Comparison of ENCODE assay signal across 8 cellular contexts in genomic region chr15:85581495-85581894, GRCh38.
DNase-seq lines count a peak whose midpoint lies in the region; ATAC-seq and TF ChIP-seq lines count a peak whose summit lies in the region.

No MANE protein-coding gene starts in this region.

- peak overlapping the region; percentile 83 for H3K27ac ChIP-seq in DND-41 (ENCODE audit: low read length)
- peak overlapping the region; percentile 64 for H3K27ac ChIP-seq in parathyroid adenoma
- no peak overlapping the region for H3K27ac ChIP-seq in neuronal stem cell (replicated peaks; ENCODE audit: low read length)

- H3K4me2 ChIP-seq in DND-41 (ENCODE audit: insufficient read depth, low read length) (peak overlapping the region; percentile 61), parathyroid adenoma (ENCODE audit: low read length) (no peak overlapping the region), neuronal stem cell (ENCODE audit: insufficient read depth, low read length, poor library complexity, severe bottlenecking) (no peak overlapping the region)

- no peak overlapping the region for H2BK120ac ChIP-seq in neuronal stem cell (ENCODE audit: low read depth, low read length)

- ATAC-seq in DND-41 (ENCODE audit: insufficient read depth, low read depth) = no peak
- ATAC-seq in esophagus mucosa = peak; percentile 11
- ATAC-seq in HG02840 (IDR thresholded peaks at IDR 0.05; ENCODE audit: low FRiP score, unreplicated experiment) = no peak
- no peak for ATAC-seq in HG03135 (IDR thresholded peaks at IDR 0.05; ENCODE audit: unreplicated experiment)

- H3K14ac ChIP-seq in neuronal stem cell (ENCODE audit: low read length) = no peak overlapping the region

- DNase-seq in DND-41 = peak; percentile 13
- peak; percentile 41 for DNase-seq in activated CD4-positive, alpha-beta T cell treated with anti-CD3 and anti-CD28 coated beads, Interleukin-2, amount 50 U/mL, for 1 hour
- DNase-seq in progenitor cell of endocrine pancreas (ENCODE audit: low spot score, unreplicated experiment) = no peak
- DNase-seq in neuronal stem cell (ENCODE audit: low spot score) = no peak

- no peaks in the 10 kb centered on the region for H3K79me2 ChIP-seq in DND-41 (ENCODE audit: insufficient read depth, low read length)
- no peaks in the 10 kb centered on the region for H3K79me2 ChIP-seq in parathyroid adenoma

- H3K4ac ChIP-seq in neuronal stem cell (ENCODE audit: low read length) = no peak overlapping the region

- no peaks in the 10 kb centered on the region for H3K79me1 ChIP-seq in neuronal stem cell (ENCODE audit: low read depth, low read length)

- no peaks in the 10 kb centered on the region for H3K27me3 ChIP-seq in DND-41 (ENCODE audit: insufficient read depth, low read length, poor library complexity)
- no peaks in the 10 kb centered on the region for H3K27me3 ChIP-seq in parathyroid adenoma (ENCODE audit: control insufficient read depth, insufficient read depth, low read length)
- no peaks in the 10 kb centered on the region for H3K27me3 ChIP-seq in neuronal stem cell (ENCODE audit: control insufficient read depth in 3 of 3, insufficient read depth in 3 of 3, low read depth in 1 of 3, low read length in 3 of 3)

- H3K36me3 ChIP-seq in DND-41 (ENCODE audit: insufficient read depth, low read length) (peaks cover 37% of the 10 kb centered on the region), parathyroid adenoma (ENCODE audit: control insufficient read depth, insufficient read depth, low read length) (no peaks in the 10 kb centered on the region), neuronal stem cell (replicated peaks in 1 of 2; ENCODE audit: control insufficient read depth in 2 of 2, insufficient read depth in 2 of 2, low read length in 2 of 2) (peaks cover 29 to 63% of the 10 kb centered on the region in 2 donors)

- no peak overlapping the region for H3K4me3 Mint-ChIP-seq in progenitor cell of endocrine pancreas (ENCODE audit: low read depth)

- no peak overlapping the region for H2BK5ac ChIP-seq in neuronal stem cell (ENCODE audit: low read length)

- TF ChIP-seq CTCF in DND-41 (IDR thresholded peaks at IDR 0.05; ENCODE audit: borderline replicate concordance, extremely low read depth, low read length, poor library complexity, severe bottlenecking) (no peak), parathyroid adenoma (IDR thresholded peaks at IDR 0.05) (no peak), progenitor cell of endocrine pancreas (IDR thresholded peaks at IDR 0.05; ENCODE audit: unreplicated experiment) (no peak)

- no peak overlapping the region for H3K18ac ChIP-seq in neuronal stem cell (ENCODE audit: low read length)

- H3K4me1 Mint-ChIP-seq in progenitor cell of endocrine pancreas (ENCODE audit: low read depth) = peaks cover 9% of the 10 kb centered on the region

- H4K91ac ChIP-seq in neuronal stem cell (ENCODE audit: low read depth, low read length, poor library complexity) = no peak overlapping the region

- H3K36me3 Mint-ChIP-seq in progenitor cell of endocrine pancreas (ENCODE audit: insufficient read depth) = peaks cover 15% of the 10 kb centered on the region

- peak overlapping the region in 1 of 2 experiments; percentile 56; a peak in 2 of 4 replicates for H3K4me3 ChIP-seq in DND-41 (ENCODE audit: low read depth in 1 of 2, low read length in 2 of 2)
- no peak overlapping the region for H3K4me3 ChIP-seq in parathyroid adenoma (ENCODE audit: low read depth, low read length)
- no peak overlapping the region for H3K4me3 ChIP-seq in neuronal stem cell (ENCODE audit: low read length in 2 of 2)

- WGBS in neuronal stem cell (ENCODE audit: extremely low coverage in 2 of 2, insufficient read length in 2 of 2, insufficient replicate concordance in 1 of 2), 2 donors = no CpG with 5 or more reads among the region's 8 CpGs

- no peak overlapping the region for H2AK5ac ChIP-seq in neuronal stem cell (ENCODE audit: low read depth, low read length)

- H4K20me1 ChIP-seq in DND-41 (ENCODE audit: insufficient read depth, low read length) = no peaks in the 10 kb centered on the region

- H3K9me3 ChIP-seq in DND-41 (ENCODE audit: insufficient read depth, low read length, severe bottlenecking) (no peaks in the 10 kb centered on the region), parathyroid adenoma (ENCODE audit: control insufficient read depth, low read length) (no peaks in the 10 kb centered on the region), neuronal stem cell (replicated peaks in 1 of 2; ENCODE audit: control insufficient read depth in 2 of 2, insufficient read depth in 1 of 2, low read depth in 1 of 2, low read length in 2 of 2) (no peaks in the 10 kb centered on the region)

- no peaks in the 10 kb centered on the region for H3K27me3 Mint-ChIP-seq in progenitor cell of endocrine pancreas

- no peak overlapping the region for H2BK15ac ChIP-seq in neuronal stem cell (ENCODE audit: low read length)

- no peak overlapping the region for H2BK12ac ChIP-seq in neuronal stem cell (ENCODE audit: low read length)

- H3K27ac Mint-ChIP-seq in progenitor cell of endocrine pancreas = no peak overlapping the region

- H3K4me1 ChIP-seq in DND-41 (ENCODE audit: insufficient read depth, low read length) = peaks cover 34% of the 10 kb centered on the region
- peaks cover 14% of the 10 kb centered on the region for H3K4me1 ChIP-seq in parathyroid adenoma
- peaks cover 17 to 32% of the 10 kb centered on the region in 2 donors for H3K4me1 ChIP-seq in neuronal stem cell (ENCODE audit: control insufficient read depth in 2 of 2, insufficient read depth in 1 of 2, low read depth in 1 of 2, low read length in 2 of 2)

- no peak overlapping the region for H3K23ac ChIP-seq in neuronal stem cell (ENCODE audit: low read depth, low read length, poor library complexity)

- no peak overlapping the region for H4K8ac ChIP-seq in neuronal stem cell (ENCODE audit: low read depth, low read length)

- H3K9me3 Mint-ChIP-seq in progenitor cell of endocrine pancreas (ENCODE audit: low read depth) = no peaks in the 10 kb centered on the region

- H2AFZ ChIP-seq in DND-41 (ENCODE audit: low read depth, low read length) (no peak overlapping the region), parathyroid adenoma (no peak overlapping the region), neuronal stem cell (ENCODE audit: low read length) (no peak overlapping the region)

- H3K9ac ChIP-seq in DND-41 (ENCODE audit: low read depth, low read length) (peak overlapping the region; percentile 49; the same call in 1 of the 2 replicates), parathyroid adenoma (no peak overlapping the region), neuronal stem cell (ENCODE audit: low read depth, low read length, poor library complexity) (no peak overlapping the region)

Comparison
In these comparisons a context has a peak if more than half of its experiments do, and no peak if none do; other contexts are left out.
1. DNase-seq: peak in DND-41 (single experiment) and activated CD4-positive, alpha-beta T cell treated with anti-CD3 and anti-CD28 coated beads, Interleukin-2, amount 50 U/mL, for 1 hour (single experiment); none in progenitor cell of endocrine pancreas (single experiment) and neuronal stem cell (single experiment).